In genomic region chr2:39816845-39817244, GRCh38 we compare ENCODE assay signal across 25 cellular contexts. TPM values are rescaled to one million over a fixed set of nuclear protein-coding genes. Genes with fewer than 3 reads are reported as not detected.
DNase-seq lines count a peak whose midpoint lies in the region; ATAC-seq and TF ChIP-seq lines count a peak whose summit lies in the region.
"Had no signal": no experiment of that assay in that cellular context is flagged by ENCODE, and none has a peak within 500 bp of the region (broad histone marks: within the 10 kb centered on the region; RNA-seq: fewer than 3 reads in every experiment).

No MANE protein-coding gene starts in this region.

- H2AK5ac ChIP-seq in neuronal stem cell (ENCODE audit: low read depth, low read length) = no peak overlapping the region

- H3K4me3 ChIP-seq in neuronal stem cell (ENCODE audit: low read length in 2 of 2) = no peak overlapping the region
- no peak overlapping the region for H3K4me3 ChIP-seq in spleen
- H3K4me3 ChIP-seq in H7 (ENCODE audit: insufficient read depth, low read depth, low read length) = no peak overlapping the region
- H3K4me3 ChIP-seq: BLaER1, GM12878 had no signal

- H3K27me3 ChIP-seq in neuronal stem cell (ENCODE audit: control insufficient read depth in 3 of 3, insufficient read depth in 3 of 3, low read depth in 1 of 3, low read length in 3 of 3) (no peaks in the 10 kb centered on the region), spleen (replicated peaks in 1 of 7) (no peaks in the 10 kb centered on the region), H7 (ENCODE audit: control insufficient read depth, insufficient read depth, low read length) (no peaks in the 10 kb centered on the region)
- H3K27me3 ChIP-seq: BE2C, BLaER1 had no signal

- H3K9me3 ChIP-seq in neuronal stem cell (replicated peaks in 1 of 2; ENCODE audit: control insufficient read depth in 2 of 2, insufficient read depth in 1 of 2, low read depth in 1 of 2, low read length in 2 of 2) (peaks cover 0 to 3% of the 10 kb centered on the region in 2 donors), spleen (peaks cover 0 to 17% (median 1%) of the 10 kb centered on the region in 8 donors)
- H3K9me3 ChIP-seq: BE2C had no signal

- peak overlapping the region; percentile 83 for H3K27ac Mint-ChIP-seq in neural crest cell (ENCODE audit: unreplicated experiment)
- H3K27ac Mint-ChIP-seq: CD14-positive monocyte; CD4-positive, alpha-beta memory T cell; CD4-positive, CD25-positive, alpha-beta regulatory T cell; CD8-positive, alpha-beta memory T cell had no signal

- peaks cover 0 to 3% of the 10 kb centered on the region in 2 donors for H3K4me1 ChIP-seq in neuronal stem cell (ENCODE audit: control insufficient read depth in 2 of 2, insufficient read depth in 1 of 2, low read depth in 1 of 2, low read length in 2 of 2)
- no peaks in the 10 kb centered on the region for H3K4me1 ChIP-seq in spleen
- H3K4me1 ChIP-seq: BE2C, BLaER1 had no signal

- TF ChIP-seq CTCF in neural crest cell (conservative IDR thresholded peaks at IDR 0.05) (no peak), spleen (IDR thresholded peaks at IDR 0.05 in 8 of 11, conservative IDR thresholded peaks at IDR 0.05 in 3 of 11) (no peak)

- no peak overlapping the region for H2BK12ac ChIP-seq in neuronal stem cell (ENCODE audit: low read length)

- H4K91ac ChIP-seq in neuronal stem cell (ENCODE audit: low read depth, low read length, poor library complexity) = no peak overlapping the region

- no peak for ATAC-seq in GM18511 (IDR thresholded peaks at IDR 0.05; ENCODE audit: unreplicated experiment)
- ATAC-seq: GM12878 had no signal

- H2BK120ac ChIP-seq in neuronal stem cell (ENCODE audit: low read depth, low read length) = no peak overlapping the region

- H3K18ac ChIP-seq in neuronal stem cell (ENCODE audit: low read length) = peak overlapping the region; percentile 57

- H3K27ac ChIP-seq in neuronal stem cell (replicated peaks; ENCODE audit: low read length) (no peak overlapping the region), spleen (no peak overlapping the region)
- H3K27ac ChIP-seq: BLaER1 had no signal

- no peak overlapping the region for H2AFZ ChIP-seq in neuronal stem cell (ENCODE audit: low read length)

- H3K9ac ChIP-seq in neuronal stem cell (ENCODE audit: low read depth, low read length, poor library complexity) = no peak overlapping the region
- H3K9ac ChIP-seq: BLaER1 had no signal

- no peak overlapping the region for H2BK15ac ChIP-seq in neuronal stem cell (ENCODE audit: low read length)

- H3K4me2 ChIP-seq in neuronal stem cell (ENCODE audit: insufficient read depth, low read length, poor library complexity, severe bottlenecking) = no peak overlapping the region
- H3K4me2 ChIP-seq: BLaER1 had no signal

- no peak for DNase-seq in neural crest cell (ENCODE audit: low read depth, low spot score)
- DNase-seq in neuronal stem cell (ENCODE audit: low spot score) = no peak
- peak; percentile 51 for DNase-seq in spleen
- no peak for DNase-seq in HPDE6-E6E7 (ENCODE audit: extremely low spot score)
- DNase-seq in H7 = no peak
- no peak for DNase-seq in NCI-H1048 (lab: John Stamatoyannopoulos, UW)
- DNase-seq: 8988T; ACHN; BE2C; C1 segment of cervical spinal cord; CD4-positive, alpha-beta memory T cell; CD4-positive, CD25-positive, alpha-beta regulatory T cell; CD8-positive, alpha-beta memory T cell; COR-L47; DMS 273 treated with DMSO at 0.1 percent for 48 hours; DMS153; DMS53; DMS79; DND-41; EL; GDM1 had no signal

- H3K23ac ChIP-seq in neuronal stem cell (ENCODE audit: low read depth, low read length, poor library complexity) = no peak overlapping the region

- no peak overlapping the region for H4K8ac ChIP-seq in neuronal stem cell (ENCODE audit: low read depth, low read length)

- no peak overlapping the region for H3K14ac ChIP-seq in neuronal stem cell (ENCODE audit: low read length)

- peaks cover 8% of the 10 kb centered on the region for H3K9me3 Mint-ChIP-seq in neural crest cell

- no CpG with 5 or more reads among the region's 8 CpGs for WGBS in neuronal stem cell (ENCODE audit: extremely low coverage in 2 of 2, insufficient read length in 2 of 2, insufficient replicate concordance in 1 of 2), 2 donors
- 85 to 91% (median 87%) methylated on average over 8 of the region's 8 CpGs for WGBS in spleen, 5 donors

- H3K27me3 Mint-ChIP-seq in neural crest cell (ENCODE audit: low read depth) = no peaks in the 10 kb centered on the region

- H3K4ac ChIP-seq in neuronal stem cell (ENCODE audit: low read length) = no peak overlapping the region

- no peak overlapping the region for H3K4me3 Mint-ChIP-seq in neural crest cell
- H3K4me3 Mint-ChIP-seq: CD14-positive monocyte; CD4-positive, alpha-beta memory T cell; CD4-positive, CD25-positive, alpha-beta regulatory T cell; CD8-positive, alpha-beta memory T cell had no signal

- H3K79me1 ChIP-seq in neuronal stem cell (ENCODE audit: low read depth, low read length) = peaks cover 3% of the 10 kb centered on the region

- intact Hi-C loops in spleen (cut with DNase I; ENCODE audit: low total_unique reads) = no loop called here

- H3K4me1 Mint-ChIP-seq in neural crest cell = no peaks in the 10 kb centered on the region
- H3K4me1 Mint-ChIP-seq: CD14-positive monocyte; CD4-positive, alpha-beta memory T cell; CD4-positive, CD25-positive, alpha-beta regulatory T cell; CD8-positive, alpha-beta memory T cell had no signal

- H3K36me3 ChIP-seq in neuronal stem cell (replicated peaks in 1 of 2; ENCODE audit: control insufficient read depth in 2 of 2, insufficient read depth in 2 of 2, low read length in 2 of 2) = no peaks in the 10 kb centered on the region
- H3K36me3 ChIP-seq in spleen = no peaks in the 10 kb centered on the region
- H3K36me3 ChIP-seq in H7 (replicated peaks; ENCODE audit: control insufficient read depth, insufficient read depth, low read length) = no peaks in the 10 kb centered on the region
- H3K36me3 ChIP-seq: BE2C, BLaER1 had no signal

- no peak overlapping the region for H2BK5ac ChIP-seq in neuronal stem cell (ENCODE audit: low read length)

- peaks cover 3% of the 10 kb centered on the region for H3K36me3 Mint-ChIP-seq in neural crest cell (ENCODE audit: low read depth)
- H3K36me3 Mint-ChIP-seq: CD14-positive monocyte; CD4-positive, alpha-beta memory T cell; CD4-positive, CD25-positive, alpha-beta regulatory T cell had no signal

- TF ChIP-seq POLR2A in spleen (IDR thresholded peaks at IDR 0.05) = no peak

RNA-seq across cellular contexts. Expression of gene THUMPD2, which starts 37.8 kb away (rescaled TPM):
- total RNA-seq in neural crest cell (14.4 and 14.9 TPM in 2 replicates), spleen (10 to 100 TPM in 6 of 7 donors, 1 to 10 TPM in 1; 8.7 to 16.9 (median 13.3) TPM)
- 12.1 TPM for polyA plus RNA-seq in neuronal stem cell (2013, experiment 1 of 2)
- 13.1 TPM for polyA plus RNA-seq in neuronal stem cell (2013, experiment 2 of 2)
- 10 to 100 TPM; 12.7 to 15.5 (median 13.2) TPM for polyA plus RNA-seq in spleen
- total RNA-seq in H7 (2014; rRNA removed; shearing (Covaris generic)) = 7.1 and 13.7 TPM in 2 replicates
